Comparison of ENCODE assay signal across 7 cellular contexts in the genomic region with DNA sequence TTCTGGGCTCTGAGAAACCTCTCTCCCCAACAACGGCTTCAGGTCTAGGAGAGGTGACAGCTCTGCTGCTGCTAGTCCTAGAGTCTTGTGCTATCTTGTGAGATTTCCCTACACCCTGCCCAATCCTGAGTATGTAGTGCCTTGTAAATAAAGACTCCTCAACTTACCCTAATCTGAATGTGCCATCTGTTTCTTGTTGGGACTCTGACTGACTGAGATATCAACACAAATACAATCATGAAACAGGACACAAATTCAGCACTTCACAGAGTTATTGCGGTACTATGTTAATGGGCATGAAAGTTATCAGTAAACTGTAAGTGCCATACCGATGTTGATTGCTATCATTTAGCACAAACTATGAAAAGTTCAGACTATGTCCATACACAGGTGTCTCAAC.
"Had no signal": no experiment of that assay in that cellular context is flagged by ENCODE, and none has a peak within 500 bp of the region (broad histone marks: within the 10 kb centered on the region; RNA-seq: fewer than 3 reads in every experiment).

No MANE protein-coding gene starts in this region.

- H3K4me2 ChIP-seq: GM23338 had no signal

- H2AFZ ChIP-seq: GM23338 had no signal

- FAIRE-seq: H1, H54, HepG2 had no signal

- H3K4me3 ChIP-seq: GM23338 had no signal

- ATAC-seq: GM23338, HepG2 had no signal

- DNase-seq: H9, HCEC 1CT, KG1 had no signal
